Comparison of ENCODE assay signal across 1 cellular context in genomic region chrM:10756-11641, GRCh38.
TF ChIP-seq lines count a peak whose summit lies in the region.

No MANE protein-coding gene starts in this region.

TF ChIP-seq in H1, 55 proteins besides CTCF, POLR2A, EP300 and RAD21 (continued from another document):
- TF ChIP-seq CHD7 (IDR thresholded peaks at IDR 0.05; ENCODE audit: insufficient replicate concordance, low read length) = no peak
- no peak for TF ChIP-seq RBBP5 (IDR thresholded peaks at IDR 0.05; ENCODE audit: borderline replicate concordance, low read depth, low read length)
- TF ChIP-seq JUN (IDR thresholded peaks at IDR 0.05; ENCODE audit: low read depth, low read length) = no peak
- no peak for TF ChIP-seq ZNF274 (IDR thresholded peaks at IDR 0.05; ENCODE audit: borderline replicate concordance, extremely low read depth, low read length)
- TF ChIP-seq SP1 (IDR thresholded peaks at IDR 0.05; ENCODE audit: low read depth, low read length) = no peak
- TF ChIP-seq BRCA1 (IDR thresholded peaks at IDR 0.05; ENCODE audit: low read depth, low read length) = no peak
- no peak for TF ChIP-seq CBX5 (IDR thresholded peaks at IDR 0.05; ENCODE audit: low read depth, low read length)
